35 cellular contexts compared by ENCODE assay signal in genomic region chr2:235961711-235962110, GRCh38.
"Had no signal": no experiment of that assay in that cellular context is flagged by ENCODE, and none has a peak within 500 bp of the region (broad histone marks: within the 10 kb centered on the region; RNA-seq: fewer than 3 reads in every experiment).

No MANE protein-coding gene starts in this region.

- H3K9me3 ChIP-seq: ascending aorta, body of pancreas, breast epithelium had no signal

- H3K27ac ChIP-seq: ascending aorta, body of pancreas, brain microvascular endothelial cell, breast epithelium, VCaP had no signal

- H3K4me3 ChIP-seq: ascending aorta, body of pancreas, breast epithelium had no signal

- ATAC-seq: activated CD8-positive, alpha-beta T cell treated with anti-CD3 and anti-CD28 coated beads for 36 hours; activated naive CD4-positive, alpha-beta T cell treated with anti-CD3 and anti-CD28 coated beads, Interleukin-2, amount 50 U/mL, for 72 hours; activated T-cell treated with anti-CD3 and anti-CD28 coated beads, Interleukin-2, amount 50 U/mL, for 4 hours; activated T-cell treated with anti-CD3 and anti-CD28 coated beads, Interleukin-2, amount 50 U/mL, for 72 hours; activated T-helper 17 cell treated with anti-CD3 and anti-CD28 coated beads, Interleukin-2, amount 50 U/mL, for 72 hours; body of pancreas had no signal

- H3K4me1 ChIP-seq: ascending aorta, body of pancreas, breast epithelium had no signal

- H3K27me3 Mint-ChIP-seq: activated B cell treated with CpG ODN at 0.5 μM for 24 hours; activated CD4-positive, alpha-beta T cell treated with anti-CD3 and anti-CD28 coated beads, Interleukin-2, amount 10 ng/mL, durations not matched to agents 24 days and 14 days; activated T-helper 17 cell treated with anti-CD3 and anti-CD28 coated beads, Interleukin-2, amount 50 U/mL, for 72 hours had no signal

- H3K27me3 ChIP-seq: ascending aorta, body of pancreas, brain microvascular endothelial cell, breast epithelium had no signal

- DNase-seq: activated B cell treated with CpG ODN at 0.5 μM for 24 hours; activated CD4-positive, alpha-beta memory T cell treated with anti-CD3 and anti-CD28 coated beads for 36 hours; activated CD4-positive, alpha-beta T cell treated with anti-CD3 and anti-CD28 coated beads for 4 hours; activated CD4-positive, alpha-beta T cell treated with anti-CD3 and anti-CD28 coated beads, Interleukin-2, amount 10 ng/mL, durations not matched to agents 24 days and 14 days; activated CD4-positive, alpha-beta T cell treated with anti-CD3 and anti-CD28 coated beads, Interleukin-2, amount 50 U/mL, for 1 hour; activated CD4-positive, alpha-beta T cell treated with anti-CD3 and anti-CD28 coated beads, Interleukin-2, amount 50 U/mL, for 4 hours; activated CD4-positive, CD25-positive, alpha-beta regulatory T cell treated with anti-CD3 and anti-CD28 coated beads, Interleukin-2, amount 50 U/mL, for 72 hours; activated CD8-positive, alpha-beta memory T cell treated with anti-CD3 and anti-CD28 coated beads, Interleukin-2, amount 50 U/mL, for 4 hours; activated CD8-positive, alpha-beta T cell treated with anti-CD3 and anti-CD28 coated beads for 36 hours; activated gamma-delta T cell treated with Interleukin-2 at 50 U/mL for 16 hours; activated naive CD4-positive, alpha-beta T cell; activated naive CD4-positive, alpha-beta T cell treated with anti-CD3 and anti-CD28 coated beads for 36 hours; activated naive CD4-positive, alpha-beta T cell treated with anti-CD3 and anti-CD28 coated beads, Interleukin-2, amount 50 U/mL, for 16 hours; activated naive CD8-positive, alpha-beta T cell treated with anti-CD3 and anti-CD28 coated beads for 36 hours; activated T-cell treated with anti-CD3 and anti-CD28 coated beads for 4 hours; activated T-cell treated with anti-CD3 and anti-CD28 coated beads, Interleukin-2, amount 50 U/mL, for 1 hour; activated T-cell treated with anti-CD3 and anti-CD28 coated beads, Interleukin-2, amount 50 U/mL, for 4 hours; activated T-cell treated with anti-CD3 and anti-CD28 coated beads, Interleukin-2, amount 50 U/mL, for 72 hours; amygdala; anterior cingulate cortex; body of pancreas; brain microvascular endothelial cell; central memory CD4-positive, alpha-beta T cell; SW 1271; T-helper 1 cell; T-helper 2 cell; T-helper 9 cell had no signal

- H3K4me3 Mint-ChIP-seq: activated B cell treated with CpG ODN at 0.5 μM for 24 hours; activated CD4-positive, alpha-beta memory T cell treated with anti-CD3 and anti-CD28 coated beads for 36 hours; activated CD4-positive, alpha-beta T cell treated with anti-CD3 and anti-CD28 coated beads, Interleukin-2, amount 10 ng/mL, durations not matched to agents 24 days and 14 days; activated CD8-positive, alpha-beta T cell treated with anti-CD3 and anti-CD28 coated beads for 36 hours; activated naive CD4-positive, alpha-beta T cell treated with anti-CD3 and anti-CD28 coated beads for 36 hours; activated naive CD8-positive, alpha-beta T cell treated with anti-CD3 and anti-CD28 coated beads for 36 hours; activated T-cell treated with anti-CD3 and anti-CD28 coated beads, Interleukin-2, amount 50 U/mL, for 4 hours; activated T-cell treated with anti-CD3 and anti-CD28 coated beads, Interleukin-2, amount 50 U/mL, for 72 hours; activated T-helper 1 cell treated with anti-CD3 and anti-CD28 coated beads, Interleukin-12 subunit alpha, Interleukin-12 subunit beta, Interleukin-2, Interleukin-4 antibody, amounts not matched to agents 30 ng/mL and 10 ng/mL and 1 ng/mL, durations not matched to agents 14 hours and 24 hours and 36 hours; activated T-helper 17 cell treated with anti-CD3 and anti-CD28 coated beads, Interleukin-2, amount 50 U/mL, for 72 hours; T-helper 1 cell treated with Interleukin-12 subunit alpha and Interleukin-12 subunit beta and Interleukin-4 antibody, amounts not matched to agents 30 μg/mL and 1 μg/mL, for 36 hours; T-helper 2 cell treated with Interferon-gamma antibody and Interleukin-4, amounts not matched to agents 5 μg/mL and 100 μg/mL, for 36 hours had no signal

- H3K36me3 Mint-ChIP-seq: activated CD4-positive, alpha-beta memory T cell treated with anti-CD3 and anti-CD28 coated beads for 36 hours; activated naive CD4-positive, alpha-beta T cell treated with anti-CD3 and anti-CD28 coated beads, Interleukin-2, amount 50 U/mL, for 72 hours; activated naive CD8-positive, alpha-beta T cell treated with anti-CD3 and anti-CD28 coated beads for 36 hours had no signal

- H3K36me3 ChIP-seq: brain microvascular endothelial cell, breast epithelium had no signal

- H3K4me1 Mint-ChIP-seq: activated B cell treated with CpG ODN at 0.5 μM for 24 hours; activated CD4-positive, alpha-beta T cell treated with anti-CD3 and anti-CD28 coated beads, Interleukin-2, amount 10 ng/mL, durations not matched to agents 24 days and 14 days; activated naive CD8-positive, alpha-beta T cell treated with anti-CD3 and anti-CD28 coated beads for 36 hours; activated T-helper 17 cell treated with anti-CD3 and anti-CD28 coated beads, Interleukin-2, amount 50 U/mL, for 72 hours had no signal

- H3K9me3 Mint-ChIP-seq: activated B cell treated with CpG ODN at 0.5 μM for 24 hours; activated CD4-positive, alpha-beta memory T cell treated with anti-CD3 and anti-CD28 coated beads for 36 hours; activated CD4-positive, alpha-beta T cell treated with anti-CD3 and anti-CD28 coated beads, Interleukin-2, amount 10 ng/mL, durations not matched to agents 24 days and 14 days; activated CD8-positive, alpha-beta T cell treated with anti-CD3 and anti-CD28 coated beads for 36 hours; activated naive CD4-positive, alpha-beta T cell treated with anti-CD3 and anti-CD28 coated beads for 36 hours; activated naive CD4-positive, alpha-beta T cell treated with anti-CD3 and anti-CD28 coated beads, Interleukin-2, amount 50 U/mL, for 72 hours; activated naive CD8-positive, alpha-beta T cell treated with anti-CD3 and anti-CD28 coated beads for 36 hours; activated T-cell treated with anti-CD3 and anti-CD28 coated beads, Interleukin-2, amount 50 U/mL, for 4 hours; activated T-cell treated with anti-CD3 and anti-CD28 coated beads, Interleukin-2, amount 50 U/mL, for 72 hours; activated T-helper 1 cell treated with anti-CD3 and anti-CD28 coated beads, Interleukin-12 subunit alpha, Interleukin-12 subunit beta, Interleukin-2, Interleukin-4 antibody, amounts not matched to agents 30 ng/mL and 10 ng/mL and 1 ng/mL, durations not matched to agents 14 hours and 24 hours and 36 hours; activated T-helper 17 cell treated with anti-CD3 and anti-CD28 coated beads, Interleukin-2, amount 50 U/mL, for 72 hours; T-helper 1 cell treated with Interleukin-12 subunit alpha and Interleukin-12 subunit beta and Interleukin-4 antibody, amounts not matched to agents 30 μg/mL and 1 μg/mL, for 36 hours; T-helper 2 cell treated with Interferon-gamma antibody and Interleukin-4, amounts not matched to agents 5 μg/mL and 100 μg/mL, for 36 hours had no signal

- H3K27ac Mint-ChIP-seq: activated B cell treated with CpG ODN at 0.5 μM for 24 hours; activated CD4-positive, alpha-beta memory T cell treated with anti-CD3 and anti-CD28 coated beads for 36 hours; activated CD4-positive, alpha-beta T cell treated with anti-CD3 and anti-CD28 coated beads, Interleukin-2, amount 10 ng/mL, durations not matched to agents 24 days and 14 days; activated CD8-positive, alpha-beta T cell treated with anti-CD3 and anti-CD28 coated beads for 36 hours; activated naive CD4-positive, alpha-beta T cell treated with anti-CD3 and anti-CD28 coated beads for 36 hours; activated naive CD4-positive, alpha-beta T cell treated with anti-CD3 and anti-CD28 coated beads, Interleukin-2, amount 50 U/mL, for 72 hours; activated naive CD8-positive, alpha-beta T cell treated with anti-CD3 and anti-CD28 coated beads for 36 hours; activated T-cell treated with anti-CD3 and anti-CD28 coated beads, Interleukin-2, amount 50 U/mL, for 72 hours; activated T-helper 1 cell treated with anti-CD3 and anti-CD28 coated beads, Interleukin-12 subunit alpha, Interleukin-12 subunit beta, Interleukin-2, Interleukin-4 antibody, amounts not matched to agents 30 ng/mL and 10 ng/mL and 1 ng/mL, durations not matched to agents 14 hours and 24 hours and 36 hours; activated T-helper 17 cell treated with anti-CD3 and anti-CD28 coated beads, Interleukin-2, amount 50 U/mL, for 72 hours; T-helper 1 cell treated with Interleukin-12 subunit alpha and Interleukin-12 subunit beta and Interleukin-4 antibody, amounts not matched to agents 30 μg/mL and 1 μg/mL, for 36 hours; T-helper 2 cell treated with Interferon-gamma antibody and Interleukin-4, amounts not matched to agents 5 μg/mL and 100 μg/mL, for 36 hours had no signal
